2 cellular contexts compared by ENCODE assay signal in the genomic region with DNA sequence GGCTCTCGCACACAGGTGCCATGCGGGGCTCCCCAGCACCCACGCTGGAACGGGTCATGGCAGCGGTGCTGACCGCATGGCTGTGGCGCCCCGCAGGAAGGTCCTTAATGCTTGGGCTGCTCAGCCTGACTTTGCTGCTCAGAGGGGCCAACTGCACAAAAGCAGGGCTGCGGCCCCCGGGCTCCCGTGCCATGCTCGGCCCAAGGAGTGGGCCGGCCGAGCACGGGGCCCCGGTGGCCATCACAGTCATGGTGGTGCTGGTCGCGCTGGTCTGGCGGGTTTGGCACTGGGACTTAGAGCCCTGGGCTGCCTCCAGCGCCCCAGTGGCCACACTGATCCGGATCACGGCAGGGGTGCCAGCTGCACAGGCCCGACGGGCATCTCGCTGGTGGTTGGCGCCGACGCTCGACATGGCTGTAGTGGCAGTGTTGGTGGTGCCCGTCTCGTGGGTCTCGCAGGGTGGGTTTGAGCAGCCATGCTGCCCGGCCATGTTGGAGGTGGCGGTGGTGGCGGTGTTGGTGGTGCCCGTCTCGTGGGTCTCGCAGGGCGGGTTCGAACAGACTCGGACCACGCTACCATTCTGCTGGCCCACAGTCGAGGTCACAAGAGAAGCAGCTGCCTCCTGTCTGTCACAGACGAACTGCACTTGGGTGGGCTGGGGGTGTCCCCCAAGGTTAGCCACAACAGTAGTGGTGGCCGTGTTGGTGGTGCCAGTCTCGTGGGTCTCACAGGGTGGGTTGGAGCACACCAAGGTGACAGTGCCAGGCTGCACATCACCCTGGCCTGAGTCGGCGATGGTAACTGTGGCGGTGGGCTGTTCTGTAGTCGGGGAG.
TF ChIP-seq lines count a peak whose summit lies in the region.

No MANE protein-coding gene starts in this region.

TF ChIP-seq in HCT116, 20 proteins besides CTCF, POLR2A, EP300 and RAD21:
- no peak for TF ChIP-seq ATF3 (IDR thresholded peaks at IDR 0.05)
- TF ChIP-seq CBX3 (IDR thresholded peaks at IDR 0.05; ENCODE audit: low read depth) = no peak
- no peak for TF ChIP-seq EZH2phosphoT487 (IDR thresholded peaks at IDR 0.05; ENCODE audit: borderline replicate concordance)
- TF ChIP-seq SIN3A (IDR thresholded peaks at IDR 0.05; ENCODE audit: low read depth) = no peak
- TF ChIP-seq, protein P1, sequence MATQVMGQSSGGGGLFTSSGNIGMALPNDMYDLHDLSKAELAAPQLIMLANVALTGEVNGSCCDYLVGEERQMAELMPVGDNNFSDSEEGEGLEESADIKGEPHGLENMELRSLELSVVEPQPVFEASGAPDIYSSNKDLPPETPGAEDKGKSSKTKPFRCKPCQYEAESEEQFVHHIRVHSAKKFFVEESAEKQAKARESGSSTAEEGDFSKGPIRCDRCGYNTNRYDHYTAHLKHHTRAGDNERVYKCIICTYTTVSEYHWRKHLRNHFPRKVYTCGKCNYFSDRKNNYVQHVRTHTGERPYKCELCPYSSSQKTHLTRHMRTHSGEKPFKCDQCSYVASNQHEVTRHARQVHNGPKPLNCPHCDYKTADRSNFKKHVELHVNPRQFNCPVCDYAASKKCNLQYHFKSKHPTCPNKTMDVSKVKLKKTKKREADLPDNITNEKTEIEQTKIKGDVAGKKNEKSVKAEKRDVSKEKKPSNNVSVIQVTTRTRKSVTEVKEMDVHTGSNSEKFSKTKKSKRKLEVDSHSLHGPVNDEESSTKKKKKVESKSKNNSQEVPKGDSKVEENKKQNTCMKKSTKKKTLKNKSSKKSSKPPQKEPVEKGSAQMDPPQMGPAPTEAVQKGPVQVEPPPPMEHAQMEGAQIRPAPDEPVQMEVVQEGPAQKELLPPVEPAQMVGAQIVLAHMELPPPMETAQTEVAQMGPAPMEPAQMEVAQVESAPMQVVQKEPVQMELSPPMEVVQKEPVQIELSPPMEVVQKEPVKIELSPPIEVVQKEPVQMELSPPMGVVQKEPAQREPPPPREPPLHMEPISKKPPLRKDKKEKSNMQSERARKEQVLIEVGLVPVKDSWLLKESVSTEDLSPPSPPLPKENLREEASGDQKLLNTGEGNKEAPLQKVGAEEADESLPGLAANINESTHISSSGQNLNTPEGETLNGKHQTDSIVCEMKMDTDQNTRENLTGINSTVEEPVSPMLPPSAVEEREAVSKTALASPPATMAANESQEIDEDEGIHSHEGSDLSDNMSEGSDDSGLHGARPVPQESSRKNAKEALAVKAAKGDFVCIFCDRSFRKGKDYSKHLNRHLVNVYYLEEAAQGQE (IDR thresholded peaks at IDR 0.05; ENCODE audit: low read depth) = no peak
- TF ChIP-seq POLR2AphosphoS5 (IDR thresholded peaks at IDR 0.05; ENCODE audit: low read depth, low read length) = no peak
- no peak for TF ChIP-seq SP1 (IDR thresholded peaks at IDR 0.05; ENCODE audit: low read depth)
- TF ChIP-seq CEBPB (IDR thresholded peaks at IDR 0.05; ENCODE audit: low read depth) = no peak
- TF ChIP-seq FOSL1 (IDR thresholded peaks at IDR 0.05; ENCODE audit: low read depth) = no peak

TF ChIP-seq in endothelial cell of umbilical vein, 7 proteins besides CTCF, POLR2A, EP300 and RAD21:
- TF ChIP-seq FOS (IDR thresholded peaks at IDR 0.05; ENCODE audit: borderline replicate concordance, insufficient read depth, low read length) = no peak
- no peak for TF ChIP-seq EZH2 (IDR thresholded peaks at IDR 0.05; ENCODE audit: borderline replicate concordance, low read depth, low read length, severe bottlenecking)
- TF ChIP-seq GATA2 (IDR thresholded peaks at IDR 0.05; ENCODE audit: insufficient read depth, insufficient read length, low read depth, low read length) = no peak
- no peak for TF ChIP-seq POLR2AphosphoS5 (IDR thresholded peaks at IDR 0.05; ENCODE audit: insufficient read depth, low read depth, low read length)
- TF ChIP-seq MAX (IDR thresholded peaks at IDR 0.05; ENCODE audit: insufficient read depth, insufficient read length) = no peak
- TF ChIP-seq JUN (IDR thresholded peaks at IDR 0.05; ENCODE audit: borderline replicate concordance, insufficient read depth, insufficient read length, low read depth) = no peak
- TF ChIP-seq MYC (IDR thresholded peaks at IDR 0.05; ENCODE audit: low read depth, low read length) = no peak
